1 cellular context compared by ENCODE assay signal in genomic region chr9:15552641-15553527, GRCh38.
A peak's percentile ranks its signal among the peaks of the same experiment; 100 is the strongest.
TF ChIP-seq lines count a peak whose summit lies in the region.

TSS of gene CCDC171 (plus strand) at chr9:15553043. CDS start at chr9:15564089, 11,046 bp downstream.

TF ChIP-seq in K562, 482 proteins besides CTCF, POLR2A, EP300 and RAD21 (continued from another document):
- peak; percentile 81 for TF ChIP-seq MAX (CRISPR knock-in tag; IDR thresholded peaks at IDR 0.05)
- 0 out of 4 replicates have a peak, but pooled peaks of 1 of the 2 experiments have one; percentile 26 for TF ChIP-seq TEAD1 (CRISPR knock-in tag; IDR thresholded peaks at IDR 0.05)
- TF ChIP-seq LARP7 (IDR thresholded peaks at IDR 0.05): no peak
- peak; percentile 56 for TF ChIP-seq MEIS2 (IDR thresholded peaks at IDR 0.05; ENCODE audit: partially characterized antibody)
- no peak for TF ChIP-seq ZNF175 (CRISPR knock-in tag; IDR thresholded peaks at IDR 0.05; ENCODE audit: low read depth)
- peak; percentile 67 for TF ChIP-seq HNRNPLL (IDR thresholded peaks at IDR 0.05; ENCODE audit: low read depth, low read length, poor library complexity, severe bottlenecking)
- TF ChIP-seq MXI1 (IDR thresholded peaks at IDR 0.05; ENCODE audit: low read depth, low read length): peak; percentile 37; the same call in 1 of the 2 replicates
- peak; percentile 41 to 75; a peak in 3 of 4 replicates for TF ChIP-seq MNT (conservative IDR thresholded peaks at IDR 0.05)
- no peak for TF ChIP-seq ZNF217 (CRISPR knock-in tag; IDR thresholded peaks at IDR 0.05)
- TF ChIP-seq ZNF146 (CRISPR knock-in tag; IDR thresholded peaks at IDR 0.05; ENCODE audit: unreplicated experiment): no peak
- TF ChIP-seq SAP30 (IDR thresholded peaks at IDR 0.05; ENCODE audit: borderline replicate concordance, insufficient read depth, low read depth, low read length, poor library complexity, severe bottlenecking): peak; percentile 7
- no peak for TF ChIP-seq FOXP1 (CRISPR knock-in tag; IDR thresholded peaks at IDR 0.05)
